Comparison of ENCODE assay signal across 1 cellular context in genomic region chr6:130218136-130218535, GRCh38.
TF ChIP-seq lines count a peak whose summit lies in the region.

No MANE protein-coding gene starts in this region.

TF ChIP-seq in GM23338, 12 proteins besides CTCF, POLR2A, EP300 and RAD21 (continued from another document):
- TF ChIP-seq ZNF462 (CRISPR knock-in tag; IDR thresholded peaks at IDR 0.05) (no peak), EZH2phosphoT487 (IDR thresholded peaks at IDR 0.05; ENCODE audit: unreplicated experiment) (no peak), ZNF331 (CRISPR knock-in tag; IDR thresholded peaks at IDR 0.05; ENCODE audit: low read depth) (no peak), JUNB (IDR thresholded peaks at IDR 0.05; ENCODE audit: unreplicated experiment) (no peak), EZH2 (IDR thresholded peaks at IDR 0.05; ENCODE audit: low read depth, unreplicated experiment) (no peak), CREB1 (CRISPR knock-in tag; IDR thresholded peaks at IDR 0.05; ENCODE audit: low read depth) (no peak), REST (IDR thresholded peaks at IDR 0.05; ENCODE audit: unreplicated experiment) (no peak), ETS1 (IDR thresholded peaks at IDR 0.05) (no peak), STAT1 (IDR thresholded peaks at IDR 0.05; ENCODE audit: unreplicated experiment) (no peak), POLR2AphosphoS5 (IDR thresholded peaks at IDR 0.05; ENCODE audit: low read depth) (no peak)
